8 cellular contexts compared by ENCODE assay signal in genomic region chr1:958823-959729, GRCh38. TPM values are rescaled to one million over a fixed set of nuclear protein-coding genes. Genes with fewer than 3 reads are reported as not detected.
DNase-seq lines count a peak whose midpoint lies in the region; ATAC-seq and TF ChIP-seq lines count a peak whose summit lies in the region.

NOC2L (minus strand) TSS chr1:959256; CDS start chr1:959240, 16 bp downstream.

- WGBS in trophoblast cell (ENCODE audit: extremely low coverage, insufficient coverage, insufficient read length): no CpG with 5 or more reads among the region's 101 CpGs
- 0 to 4% methylated on average over 6 to 86 of the region's 101 CpGs for WGBS in tibial nerve, 2 donors

- H3K23ac ChIP-seq in trophoblast cell (ENCODE audit: low read length): no peak within 1 kb of the TSS

- peaks cover 15% of the 10 kb centered on the region for H3K4me1 Mint-ChIP-seq in activated naive CD8-positive, alpha-beta T cell treated with anti-CD3 and anti-CD28 coated beads for 36 hours

- peak within 1 kb of the TSS; percentile 67 for H4K12ac ChIP-seq in trophoblast cell (ENCODE audit: low read depth, low read length)

- TF ChIP-seq EP300 in tibial nerve (IDR thresholded peaks at IDR 0.05): peak; percentile 46 to 82

- in situ Hi-C loops in G401 (cut with HindIII; ENCODE audit: low sequenced_read_pairs): no loop called here
- in situ Hi-C loops in HAP-1 (cut with MboI; ENCODE audit: low sequenced_read_pairs): no loop called here

- H3K79me1 ChIP-seq in trophoblast cell (ENCODE audit: low read length): peaks cover 10% of the 10 kb centered on the region

- peaks cover 19% of the 10 kb centered on the region for H3K36me3 Mint-ChIP-seq in activated naive CD8-positive, alpha-beta T cell treated with anti-CD3 and anti-CD28 coated beads for 36 hours

- H3K27me3 ChIP-seq in HAP-1 (ENCODE audit: low read depth) (no peaks in the 10 kb centered on the region), SU-DHL-6 (ENCODE audit: low read length) (no peaks in the 10 kb centered on the region), trophoblast cell (ENCODE audit: insufficient read depth, low read length) (peaks cover 3% of the 10 kb centered on the region), tibial nerve (no peaks in the 10 kb centered on the region)

- no peaks in the 10 kb centered on the region for H4K20me1 ChIP-seq in SU-DHL-6 (ENCODE audit: low read depth, low read length)

- H3K27ac Mint-ChIP-seq in activated naive CD8-positive, alpha-beta T cell treated with anti-CD3 and anti-CD28 coated beads for 36 hours: peak within 1 kb of the TSS; percentile 84

- peak within 1 kb of the TSS; percentile 99 for H3K4me3 Mint-ChIP-seq in activated naive CD8-positive, alpha-beta T cell treated with anti-CD3 and anti-CD28 coated beads for 36 hours

- H2BK120ac ChIP-seq in trophoblast cell (ENCODE audit: insufficient read depth, low read length, poor library complexity): peak within 1 kb of the TSS; percentile 44

- H3K18ac ChIP-seq in trophoblast cell (ENCODE audit: low read length): peak within 1 kb of the TSS; percentile 69

- peak in 1 of 2 donors; percentile 42 for TF ChIP-seq POLR2A in tibial nerve (IDR thresholded peaks at IDR 0.05)

- ATAC-seq in Right ventricle myocardium inferior: peak; percentile 95

- peak within 1 kb of the TSS; percentile 95 for H3K4ac ChIP-seq in trophoblast cell (ENCODE audit: low read depth, low read length)

- H2BK12ac ChIP-seq in trophoblast cell (ENCODE audit: low read length): peak within 1 kb of the TSS; percentile 51

- no peak within 1 kb of the TSS for H3K27ac ChIP-seq in SU-DHL-6 (ENCODE audit: low read depth, low read length)
- no peak within 1 kb of the TSS for H3K27ac ChIP-seq in trophoblast cell (ENCODE audit: low read depth, low read length)
- peak within 1 kb of the TSS; percentile 13 to 84 (median 53) for H3K27ac ChIP-seq in tibial nerve

- H3K9ac ChIP-seq in SU-DHL-6 (ENCODE audit: low read length) (peak within 1 kb of the TSS; percentile 79), trophoblast cell (ENCODE audit: low read length) (peak within 1 kb of the TSS; percentile 99)

- H4K91ac ChIP-seq in trophoblast cell (ENCODE audit: low read depth, low read length): peak within 1 kb of the TSS; percentile 84

- intact Hi-C loops in Right ventricle myocardium inferior (cut with DNase I): loop anchor here (5.0 kb wide), 1 partner anchor 52 kb away; no protein-coding TSS in a partner anchor

- H3K4me1 ChIP-seq in HAP-1 (peaks cover 8% of the 10 kb centered on the region; the same call in 1 of the 2 replicates), trophoblast cell (ENCODE audit: control insufficient read depth in 1 of 2, insufficient read depth in 2 of 2, low read length in 2 of 2) (peaks cover 5 to 15% of the 10 kb centered on the region in 2 experiments), tibial nerve (peaks cover 8 to 48% (median 24%) of the 10 kb centered on the region in 4 donors)

- H3K14ac ChIP-seq in trophoblast cell (ENCODE audit: low read length): peak within 1 kb of the TSS; percentile 80

- H3K79me2 ChIP-seq in SU-DHL-6 (ENCODE audit: insufficient read depth, low read length) (peaks cover 18% of the 10 kb centered on the region), trophoblast cell (ENCODE audit: control insufficient read depth, insufficient read depth, low read length, poor library complexity) (peaks cover 5% of the 10 kb centered on the region)

- H3K9me3 ChIP-seq in HAP-1: no peaks in the 10 kb centered on the region
- H3K9me3 ChIP-seq in SU-DHL-6 (ENCODE audit: insufficient read depth, low read length): no peaks in the 10 kb centered on the region
- H3K9me3 ChIP-seq in trophoblast cell (ENCODE audit: insufficient read depth, low read depth, low read length): peaks cover 4% of the 10 kb centered on the region
- H3K9me3 ChIP-seq in tibial nerve: no peaks in the 10 kb centered on the region

- peak within 1 kb of the TSS; percentile 45 for H2BK5ac ChIP-seq in trophoblast cell (ENCODE audit: low read depth, low read length, poor library complexity)

- DNase-seq in G401 (ENCODE audit: low spot score): peak; percentile 90
- peak; percentile 78 to 97 for DNase-seq in HAP-1 (ENCODE audit: low spot score in 2 of 2)
- DNase-seq in MV-4-11 (lab: John Stamatoyannopoulos, UW): peak; percentile 78
- peak; percentile 94 for DNase-seq in activated naive CD8-positive, alpha-beta T cell treated with anti-CD3 and anti-CD28 coated beads for 36 hours
- DNase-seq in Right ventricle myocardium inferior (ENCODE audit: missing footprints): peak; percentile 97
- DNase-seq in trophoblast cell: peak; percentile 85 to 90
- DNase-seq in tibial nerve (ENCODE audit: low spot score in 2 of 2): peak; percentile 91 to 93

- H2AFZ ChIP-seq in SU-DHL-6 (ENCODE audit: low read depth, low read length, severe bottlenecking) (peak within 1 kb of the TSS; percentile 99), trophoblast cell (ENCODE audit: insufficient read depth, low read length, poor library complexity) (peak within 1 kb of the TSS; percentile 77)

- H3K9me3 Mint-ChIP-seq in activated naive CD8-positive, alpha-beta T cell treated with anti-CD3 and anti-CD28 coated beads for 36 hours: no peaks in the 10 kb centered on the region

- peak within 1 kb of the TSS; percentile 100 for H3K4me3 ChIP-seq in HAP-1
- H3K4me3 ChIP-seq in SU-DHL-6 (ENCODE audit: insufficient read depth, low read length, poor library complexity, severe bottlenecking): peak within 1 kb of the TSS; percentile 99
- peak within 1 kb of the TSS; percentile 98 for H3K4me3 ChIP-seq in trophoblast cell (ENCODE audit: low read depth, low read length)
- peak within 1 kb of the TSS; percentile 90 to 100 (median 97) for H3K4me3 ChIP-seq in tibial nerve

- H3K36me3 ChIP-seq in HAP-1 (replicated peaks) (peaks cover 53% of the 10 kb centered on the region), SU-DHL-6 (ENCODE audit: low read length) (no peaks in the 10 kb centered on the region; the same call in 1 of the 2 replicates), trophoblast cell (ENCODE audit: control insufficient read depth in 1 of 2, insufficient read depth in 2 of 2, low read length in 2 of 2) (peaks cover 54 to 59% of the 10 kb centered on the region in 2 experiments), tibial nerve (peaks cover 0 to 51% (median 8%) of the 10 kb centered on the region in 3 donors)

- H3K27me3 Mint-ChIP-seq in activated naive CD8-positive, alpha-beta T cell treated with anti-CD3 and anti-CD28 coated beads for 36 hours: no peaks in the 10 kb centered on the region

- H3K4me2 ChIP-seq in SU-DHL-6 (ENCODE audit: low read depth, low read length, poor library complexity, severe bottlenecking) (peak within 1 kb of the TSS; percentile 85), trophoblast cell (ENCODE audit: low read length) (peak within 1 kb of the TSS; percentile 98)

- peak within 1 kb of the TSS; percentile 36 for H2AK5ac ChIP-seq in trophoblast cell (ENCODE audit: low read length)

- H3K9me2 ChIP-seq in SU-DHL-6 (replicated peaks; ENCODE audit: insufficient read depth, low read length): no peaks in the 10 kb centered on the region

- H3F3A ChIP-seq in SU-DHL-6 (ENCODE audit: insufficient read depth): no peaks in the 10 kb centered on the region

- TF ChIP-seq CTCF in SU-DHL-6 (IDR thresholded peaks at IDR 0.05; ENCODE audit: insufficient read depth, low read length, poor library complexity, severe bottlenecking) (no peak), tibial nerve (IDR thresholded peaks at IDR 0.05) (peak in 1 of 5 experiments; percentile 33)

- peak within 1 kb of the TSS; percentile 90 for H4K8ac ChIP-seq in trophoblast cell (ENCODE audit: low read depth, low read length)

RNA-seq across cellular contexts. Expression of gene NOC2L, which starts in this region (rescaled TPM):
- 193 and 221 TPM in 2 replicates for total RNA-seq in G401 (2014; rRNA removed; shearing (Covaris generic))
- 100 to 1,000 TPM; 176 to 185 TPM for total RNA-seq in activated naive CD8-positive, alpha-beta T cell treated with anti-CD3 and anti-CD28 coated beads for 36 hours
- total RNA-seq in Right ventricle myocardium inferior: 41.7 TPM
- 41.5 and 42.0 TPM in 2 replicates for polyA plus RNA-seq in trophoblast cell (2013)
- 10 to 100 TPM; 28.2 to 54.0 (median 46.4) TPM for total RNA-seq in tibial nerve

Comparison
In these comparisons a context has a peak if more than half of its experiments do, and no peak if none do; other contexts are left out.
1. H3K27ac ChIP-seq: peak in tibial nerve (4 of 4); none in SU-DHL-6 (single experiment) and trophoblast cell (single experiment).
2. Peak in every context shown above with its lines, with median percentiles within 50 percentile points of each other: DNase-seq and H3K4me3 ChIP-seq.